7 cellular contexts compared by ENCODE assay signal in the genomic region with DNA sequence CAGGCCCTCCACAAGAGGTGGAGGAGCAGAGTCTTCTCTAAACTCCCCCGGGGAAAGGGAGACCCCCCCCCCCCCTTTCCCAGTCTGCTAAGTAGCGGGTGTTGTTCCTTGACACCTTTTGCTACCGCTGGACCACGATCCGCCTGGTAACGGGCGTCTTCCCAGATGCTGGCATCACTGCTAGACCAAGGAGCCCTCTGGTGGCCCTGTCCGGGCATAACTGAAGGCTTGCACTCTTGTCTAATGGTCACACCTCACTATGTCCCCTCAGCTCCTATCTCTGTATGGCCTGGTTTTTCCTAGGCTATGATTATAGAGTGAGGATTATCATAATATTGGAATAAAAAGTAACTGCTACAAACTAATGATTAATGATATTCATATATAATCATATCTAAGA. TPM values are rescaled to one million over a fixed set of nuclear protein-coding genes. Genes with fewer than 3 reads are reported as not detected.
DNase-seq lines count a peak whose midpoint lies in the region; ATAC-seq and TF ChIP-seq lines count a peak whose summit lies in the region.
"Not testable (repeated sequence)": the region's sequence is repeated elsewhere in the genome, so short reads cannot be mapped to it uniquely, and the experiment has no call there.

No MANE protein-coding gene starts in this region.

- not testable (repeated sequence) for H3K36me3 ChIP-seq in HCT116 (ENCODE audit: control insufficient read depth in 1 of 2, insufficient read depth in 2 of 2, low read length in 2 of 2); Panc1 (ENCODE audit: control insufficient read depth, insufficient read depth, low read length); adrenal gland (replicated peaks in 1 of 2); endodermal cell (ENCODE audit: control insufficient read depth, insufficient read depth, low read length); mesenchymal stem cell (ENCODE audit: control insufficient read depth in 1 of 2, insufficient read depth in 2 of 2, low read depth in 1 of 2, low read length in 2 of 2)
- peaks cover 10% of the 10 kb centered on the region for H3K36me3 ChIP-seq in thoracic aorta

- not testable (repeated sequence) for H2BK120ac ChIP-seq in mesenchymal stem cell (ENCODE audit: low read depth, low read length)

- H3K23ac ChIP-seq in mesenchymal stem cell (ENCODE audit: low read length in 2 of 2), result not testable (repeated sequence)

- not testable (repeated sequence) for H4K91ac ChIP-seq in mesenchymal stem cell (ENCODE audit: low read length)

- H2AFZ ChIP-seq in HCT116 (ENCODE audit: low read depth, low read length, poor library complexity, severe bottlenecking); mesenchymal stem cell (ENCODE audit: low read depth, low read length): not testable (repeated sequence)

- not testable (repeated sequence) for H3K27ac Mint-ChIP-seq in endodermal cell

- 57 to 76% (median 68%) methylated on average over 1 to 5 of the region's 8 CpGs for WGBS in adrenal gland, 4 donors
- 67% methylated on average over 1 of the region's 8 CpGs; no CpG with 5 or more reads in 1 of the 2 experiments for WGBS in endodermal cell (ENCODE audit: insufficient coverage in 1 of 2, insufficient read length in 1 of 2), 2 experiments
- WGBS in mesenchymal stem cell, result 57% methylated on average over 6 of the region's 8 CpGs

- H3K4me1 ChIP-seq in HCT116 (ENCODE audit: control insufficient read depth in 1 of 2, insufficient read depth in 2 of 2, low read length in 2 of 2); Panc1 (ENCODE audit: control insufficient read depth, insufficient read depth, low read length); adrenal gland (replicated peaks in 1 of 2); endodermal cell (ENCODE audit: control insufficient read depth, insufficient read depth, low read length); mesenchymal stem cell (ENCODE audit: control insufficient read depth, insufficient read depth, low read depth, low read length); thoracic aorta (ENCODE audit: control insufficient read depth in 1 of 2, low read depth in 2 of 2): not testable (repeated sequence)

- not testable (repeated sequence) for H4K8ac ChIP-seq in mesenchymal stem cell (ENCODE audit: low read length)

- not testable (repeated sequence) for BruUV-seq in HCT116 (replicated peaks; lab: Mats Ljungman, UMichigan); Panc1 (replicated peaks; lab: Mats Ljungman, UMichigan)

- H3K27me3 Mint-ChIP-seq in endodermal cell (ENCODE audit: insufficient read depth), result not testable (repeated sequence)

- H2AK5ac ChIP-seq in mesenchymal stem cell (ENCODE audit: low read length, severe bottlenecking), result not testable (repeated sequence)

- not testable (repeated sequence) for H3K9ac ChIP-seq in HCT116 (ENCODE audit: low read length); endodermal cell (ENCODE audit: extremely low read depth, low read length, poor library complexity, severe bottlenecking); mesenchymal stem cell (ENCODE audit: low read length)

- H3K9me2 ChIP-seq in HCT116 (ENCODE audit: insufficient read depth), result not testable (repeated sequence)

- RAD21 ChIA-PET in HCT116 (lab: Charles Lee; ENCODE audit: low non-redundant PET in 1 of 2, low total read pairs in 2 of 2, uncharacterized antibody in 2 of 2, unreplicated experiment in 2 of 2), result interaction anchor here in 1 of 2 experiments (1.2 kb wide), 1 partner anchor 69 kb away, joined by 3 read pairs; no protein-coding TSS in a partner anchor

- H3K4me1 Mint-ChIP-seq in endodermal cell, result not testable (repeated sequence)

- H3K9me3 ChIP-seq in HCT116 (ENCODE audit: control insufficient read depth in 1 of 2, insufficient read depth in 1 of 2, low read depth in 1 of 2, low read length in 2 of 2); Panc1 (ENCODE audit: control insufficient read depth, insufficient read depth, low read depth, low read length); adrenal gland (replicated peaks in 1 of 3); endodermal cell (ENCODE audit: control insufficient read depth, low read length); mesenchymal stem cell (ENCODE audit: control insufficient read depth, low read length); thoracic aorta: not testable (repeated sequence)

- not testable (repeated sequence) for H3K9me3 Mint-ChIP-seq in endodermal cell

- H3K79me1 ChIP-seq in mesenchymal stem cell (replicated peaks; ENCODE audit: low read length, poor library complexity, severe bottlenecking), result not testable (repeated sequence)

- peak; percentile 27; the same call in 1 of the 2 replicates for TF ChIP-seq RAD21 in HCT116 (IDR thresholded peaks at IDR 0.05; ENCODE audit: low read depth)

- H3K4me3 Mint-ChIP-seq in endodermal cell, result not testable (repeated sequence)

- in situ Hi-C loops in Panc1 (cut with HindIII; ENCODE audit: low pct_unique_long_range_greater_than_20kb, low sequenced_read_pairs), result not testable (repeated sequence)

- H3K27ac ChIP-seq in HCT116 (ENCODE audit: low read depth, low read length); Panc1 (ENCODE audit: low read length); adrenal gland; endodermal cell (ENCODE audit: low read depth, low read length); mesenchymal stem cell (ENCODE audit: low read length, poor library complexity, severe bottlenecking); thoracic aorta: not testable (repeated sequence)

- not testable (repeated sequence) for TF ChIP-seq POLR2A in HCT116 (IDR thresholded peaks at IDR 0.05; ENCODE audit: borderline replicate concordance, extremely low read depth, insufficient read depth, insufficient read length); adrenal gland (IDR thresholded peaks at IDR 0.05)

- intact Hi-C loops in HCT116 (cut with micrococcal nuclease); Panc1 (cut with micrococcal nuclease; ENCODE audit: unreplicated experiment); adrenal gland (cut with DNase I): not testable (repeated sequence)

- not testable (repeated sequence) for H3K4me3 ChIP-seq in HCT116 (replicated peaks in 1 of 2; ENCODE audit: low read depth in 1 of 2, low read length in 2 of 2); Panc1 (ENCODE audit: low read depth in 2 of 2, low read length in 2 of 2); adrenal gland; endodermal cell (ENCODE audit: low read length); mesenchymal stem cell (ENCODE audit: insufficient read depth in 1 of 2, low read depth in 1 of 2, low read length in 2 of 2); thoracic aorta

- not testable (repeated sequence) for H2BK12ac ChIP-seq in mesenchymal stem cell (ENCODE audit: low read length in 2 of 2)

- not testable (repeated sequence) for H3K79me2 ChIP-seq in HCT116 (ENCODE audit: insufficient read depth, low read length)

- not testable (repeated sequence) for ATAC-seq in HCT116; Panc1; thoracic aorta (ENCODE audit: insufficient number of reproducible peaks, low FRiP score, low read depth)

- CTCF ChIA-PET in HCT116 (lab: Charles Lee), result interaction anchor here (1.4 to 1.6 kb wide), 2 partner anchors 8 to 68 kb away, joined by 3 to 4 read pairs; no protein-coding TSS in a partner anchor
- CTCF ChIA-PET in Panc1 (lab: Charles Lee), result interaction anchor here (0.6 kb wide), 2 partner anchors 13 to 375 kb away, joined by 4 to 5 read pairs; no protein-coding TSS in a partner anchor

- H3K18ac ChIP-seq in mesenchymal stem cell (ENCODE audit: low read depth in 1 of 2, low read length in 2 of 2), result not testable (repeated sequence)

- not testable (repeated sequence) for H3K14ac ChIP-seq in mesenchymal stem cell (ENCODE audit: low read length in 2 of 2)

- POLR2A ChIA-PET in HCT116 (lab: Charles Lee); Panc1 (lab: Charles Lee): not testable (repeated sequence)

- not testable (repeated sequence) for H3K36me3 Mint-ChIP-seq in endodermal cell (ENCODE audit: low read depth)

- not testable (repeated sequence) for H2BK5ac ChIP-seq in mesenchymal stem cell (ENCODE audit: low read depth, low read length, poor library complexity, severe bottlenecking)

- TF ChIP-seq CTCF in HCT116 (IDR thresholded peaks at IDR 0.05 in 2 of 3, conservative IDR thresholded peaks at IDR 0.05 in 1 of 3; ENCODE audit: borderline replicate concordance in 1 of 3, insufficient read depth in 1 of 3, low read depth in 2 of 3, low read length in 2 of 3) (peak; percentile 14 to 24 (median 23); a peak in 2 of 6 replicates), Panc1 (IDR thresholded peaks at IDR 0.05) (peak; percentile 65), adrenal gland (IDR thresholded peaks at IDR 0.05) (peak in 3 of 6 experiments; percentile 9 to 58 (median 42)), endodermal cell (conservative IDR thresholded peaks at IDR 0.05) (peak; percentile 47), thoracic aorta (IDR thresholded peaks at IDR 0.05) (peak; percentile 43)

- not testable (repeated sequence) for H3K27me3 ChIP-seq in HCT116 (ENCODE audit: insufficient read depth, low read length); Panc1 (ENCODE audit: control insufficient read depth, insufficient read depth, low read length); adrenal gland; endodermal cell (ENCODE audit: control insufficient read depth, insufficient read depth, low read length, poor library complexity, severe bottlenecking); thoracic aorta (replicated peaks; ENCODE audit: insufficient read depth)
- H3K27me3 ChIP-seq in mesenchymal stem cell (ENCODE audit: control insufficient read depth in 1 of 2, insufficient read depth in 1 of 2, low read length in 2 of 2), result peaks cover 10 to 21% of the 10 kb centered on the region in 2 experiments

- H2BK15ac ChIP-seq in mesenchymal stem cell (ENCODE audit: low read depth, poor library complexity, severe bottlenecking), result not testable (repeated sequence)

- H4K20me1 ChIP-seq in HCT116 (ENCODE audit: insufficient read depth), result not testable (repeated sequence)

- H3K4me2 ChIP-seq in HCT116 (ENCODE audit: low read length); mesenchymal stem cell (ENCODE audit: low read length, poor library complexity, severe bottlenecking): not testable (repeated sequence)

- not testable (repeated sequence) for H3K4ac ChIP-seq in mesenchymal stem cell (ENCODE audit: low read depth in 1 of 2, low read length in 2 of 2)

- DNase-seq in DMS114 treated with DMSO at 0.1 percent for 48 hours (lab: John Stamatoyannopoulos, UW; ENCODE audit: unreplicated experiment) (peak; percentile 3), adrenal gland (peak in 4 of 7 donors; percentile 26 to 70 (median 52)), mesenchymal stem cell (peak; percentile 5)
- not testable (repeated sequence) for DNase-seq in HCT116 (ENCODE audit: low read depth, low spot score); Panc1 (ENCODE audit: low read depth, low spot score); endodermal cell; thoracic aorta (ENCODE audit: low spot score)

RNA-seq across cellular contexts. Expression of a gene that starts 31.5 kb away (rescaled TPM):
- 5.1 TPM for total RNA-seq in HCT116 (2021; ENCODE audit: unreplicated experiment)
- 4.2 and 4.5 TPM in 2 replicates for polyA plus RNA-seq in HCT116 (2012)
- 1.6 TPM for total RNA-seq in Panc1 (2021; ENCODE audit: unreplicated experiment)
- 2.3 TPM for polyA plus RNA-seq in Panc1 (2012; ENCODE audit: insufficient read length)
- total RNA-seq in adrenal gland, result 1 to 10 TPM; 1.9 to 6.8 (median 3.3) TPM
- polyA plus RNA-seq in adrenal gland, result 1 to 10 TPM; 2.0 to 3.4 (median 3.3) TPM
- 1 to 10 TPM; 1.6 to 3.0 TPM for total RNA-seq in endodermal cell
- 1.2 TPM for polyA plus RNA-seq in endodermal cell (2013, experiment 1 of 2)
- polyA plus RNA-seq in endodermal cell (2013, experiment 2 of 2), result 0.95 TPM
- 0.11 TPM for polyA plus RNA-seq in mesenchymal stem cell (2013, experiment 1 of 2)
- polyA plus RNA-seq in mesenchymal stem cell (2013, experiment 2 of 2), result 0.10 TPM
- total RNA-seq in thoracic aorta, result 10 to 100 TPM in 1 of 2 donors, 1 to 10 TPM in 1; 6.8 to 11.1 TPM
